Comparison of ENCODE assay signal across 25 cellular contexts in the genomic region with DNA sequence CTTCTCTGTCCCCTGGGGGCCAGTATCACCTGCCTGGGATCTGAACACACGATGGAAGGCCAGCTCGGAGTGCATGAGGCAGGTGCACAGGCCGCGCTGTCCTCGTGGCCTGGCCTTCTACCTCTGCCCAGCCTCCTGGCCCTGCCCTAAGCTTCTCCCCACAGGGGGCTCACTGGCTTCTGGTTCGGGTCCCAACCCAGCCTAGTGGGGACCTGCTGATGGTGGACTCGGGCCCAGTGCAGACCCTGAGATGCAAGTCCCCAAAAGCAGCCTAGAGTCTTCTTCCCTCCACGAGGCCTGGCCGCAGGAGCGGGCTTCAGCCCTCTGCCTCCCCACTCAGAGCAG. TPM values are rescaled to one million over a fixed set of nuclear protein-coding genes. Genes with fewer than 3 reads are reported as not detected.
"Had no signal": no experiment of that assay in that cellular context is flagged by ENCODE, and none has a peak within 500 bp of the region (broad histone marks: within the 10 kb centered on the region; RNA-seq: fewer than 3 reads in every experiment).

No MANE protein-coding gene starts in this region.

- H3K27ac ChIP-seq: breast epithelium, Peyer's patch, RWPE1, VCaP had no signal

- H3K27ac Mint-ChIP-seq: activated CD4-positive, alpha-beta T cell treated with anti-CD3 and anti-CD28 coated beads for 36 hours; activated CD8-positive, alpha-beta T cell treated with anti-CD3 and anti-CD28 coated beads for 36 hours; activated naive CD4-positive, alpha-beta T cell treated with anti-CD3 and anti-CD28 coated beads, Interleukin-2, amount 10 ng/mL, durations not matched to agents 7 days and 5 days; activated naive CD8-positive, alpha-beta T cell treated with anti-CD3 and anti-CD28 coated beads for 36 hours; activated T-cell treated with anti-CD3 and anti-CD28 coated beads, Interleukin-2, amount 50 U/mL, for 72 hours; activated T-helper 2 cell treated with anti-CD3 and anti-CD28 coated beads, Interferon-gamma antibody, Interleukin-2, Interleukin-4, amounts not matched to agents 10 μg/mL and 5 μg/mL and 100 μg/mL, durations not matched to agents 14 hours and 24 hours and 36 hours had no signal

- ATAC-seq: activated CD4-positive, alpha-beta T cell treated with anti-CD3 and anti-CD28 coated beads for 36 hours; activated CD8-positive, alpha-beta T cell treated with anti-CD3 and anti-CD28 coated beads for 36 hours; activated T-cell treated with anti-CD3 and anti-CD28 coated beads, Interleukin-2, amount 50 U/mL, for 72 hours had no signal

- DNase-seq: activated CD4-positive, alpha-beta T cell treated with anti-CD3 and anti-CD28 coated beads for 36 hours; activated CD4-positive, CD25-positive, alpha-beta regulatory T cell; activated CD8-positive, alpha-beta memory T cell treated with anti-CD3 and anti-CD28 coated beads, Interleukin-2, amount 50 U/mL, for 4 hours; activated CD8-positive, alpha-beta T cell treated with anti-CD3 and anti-CD28 coated beads for 36 hours; activated gamma-delta T cell treated with Interleukin-2 at 50 U/mL for 16 hours; activated naive CD4-positive, alpha-beta T cell treated with anti-CD3 and anti-CD28 coated beads, Interleukin-2, amount 10 ng/mL, durations not matched to agents 7 days and 5 days; activated naive CD8-positive, alpha-beta T cell treated with anti-CD3 and anti-CD28 coated beads for 36 hours; activated T-cell treated with anti-CD3 and anti-CD28 coated beads, Interleukin-2, amount 50 U/mL, for 72 hours; caudate nucleus; Kasumi-1; KBM-7; NCI-H1105 treated with DMSO at 0.1 percent for 48 hours; NCI-H1436 treated with DMSO at 0.1 percent for 48 hours; NCI-H187; NCI-H2081; NCI-H446; NCI-H524; SHP77 treated with DMSO at 0.1 percent for 48 hours had no signal

- H3K9me3 Mint-ChIP-seq: activated CD8-positive, alpha-beta T cell treated with anti-CD3 and anti-CD28 coated beads for 36 hours; activated naive CD4-positive, alpha-beta T cell treated with anti-CD3 and anti-CD28 coated beads, Interleukin-2, amount 10 ng/mL, durations not matched to agents 7 days and 5 days; activated naive CD8-positive, alpha-beta T cell treated with anti-CD3 and anti-CD28 coated beads for 36 hours; activated T-cell treated with anti-CD3 and anti-CD28 coated beads, Interleukin-2, amount 50 U/mL, for 72 hours; activated T-helper 2 cell treated with anti-CD3 and anti-CD28 coated beads, Interferon-gamma antibody, Interleukin-2, Interleukin-4, amounts not matched to agents 10 μg/mL and 5 μg/mL and 100 μg/mL, durations not matched to agents 14 hours and 24 hours and 36 hours had no signal

- H3K4me3 ChIP-seq: breast epithelium, Peyer's patch had no signal

- H3K36me3 ChIP-seq: breast epithelium, Peyer's patch had no signal

- H3K4me1 ChIP-seq: breast epithelium had no signal

- H3K9me3 ChIP-seq: breast epithelium, Peyer's patch had no signal

- H3K36me3 Mint-ChIP-seq: activated naive CD4-positive, alpha-beta T cell treated with anti-CD3 and anti-CD28 coated beads, Interleukin-2, amount 10 ng/mL, durations not matched to agents 7 days and 5 days; activated naive CD8-positive, alpha-beta T cell treated with anti-CD3 and anti-CD28 coated beads for 36 hours had no signal

- H3K4me3 Mint-ChIP-seq: activated CD4-positive, alpha-beta T cell treated with anti-CD3 and anti-CD28 coated beads for 36 hours; activated CD8-positive, alpha-beta T cell treated with anti-CD3 and anti-CD28 coated beads for 36 hours; activated naive CD4-positive, alpha-beta T cell treated with anti-CD3 and anti-CD28 coated beads, Interleukin-2, amount 10 ng/mL, durations not matched to agents 7 days and 5 days; activated naive CD8-positive, alpha-beta T cell treated with anti-CD3 and anti-CD28 coated beads for 36 hours; activated T-cell treated with anti-CD3 and anti-CD28 coated beads, Interleukin-2, amount 50 U/mL, for 72 hours had no signal

RNA-seq across cellular contexts. Expression of gene KLHL30, which starts 23.7 kb away (rescaled TPM):
- total RNA-seq: activated CD4-positive, alpha-beta T cell treated with anti-CD3 and anti-CD28 coated beads for 36 hours; activated CD8-positive, alpha-beta T cell treated with anti-CD3 and anti-CD28 coated beads for 36 hours; activated naive CD8-positive, alpha-beta T cell treated with anti-CD3 and anti-CD28 coated beads for 36 hours; activated T-cell treated with anti-CD3 and anti-CD28 coated beads, Interleukin-2, amount 50 U/mL, for 72 hours; activated T-helper 2 cell treated with anti-CD3 and anti-CD28 coated beads, Interferon-gamma antibody, Interleukin-2, Interleukin-4, amounts not matched to agents 10 μg/mL and 5 μg/mL and 100 μg/mL, durations not matched to agents 14 hours and 24 hours and 36 hours; SK-MEL-5; T-helper 2 cell treated with Interferon-gamma antibody and Interleukin-4, amounts not matched to agents 100 ng/mL and 5 ng/mL, for 36 hours had no signal
